8 cellular contexts compared by ENCODE assay signal in the genomic region with DNA sequence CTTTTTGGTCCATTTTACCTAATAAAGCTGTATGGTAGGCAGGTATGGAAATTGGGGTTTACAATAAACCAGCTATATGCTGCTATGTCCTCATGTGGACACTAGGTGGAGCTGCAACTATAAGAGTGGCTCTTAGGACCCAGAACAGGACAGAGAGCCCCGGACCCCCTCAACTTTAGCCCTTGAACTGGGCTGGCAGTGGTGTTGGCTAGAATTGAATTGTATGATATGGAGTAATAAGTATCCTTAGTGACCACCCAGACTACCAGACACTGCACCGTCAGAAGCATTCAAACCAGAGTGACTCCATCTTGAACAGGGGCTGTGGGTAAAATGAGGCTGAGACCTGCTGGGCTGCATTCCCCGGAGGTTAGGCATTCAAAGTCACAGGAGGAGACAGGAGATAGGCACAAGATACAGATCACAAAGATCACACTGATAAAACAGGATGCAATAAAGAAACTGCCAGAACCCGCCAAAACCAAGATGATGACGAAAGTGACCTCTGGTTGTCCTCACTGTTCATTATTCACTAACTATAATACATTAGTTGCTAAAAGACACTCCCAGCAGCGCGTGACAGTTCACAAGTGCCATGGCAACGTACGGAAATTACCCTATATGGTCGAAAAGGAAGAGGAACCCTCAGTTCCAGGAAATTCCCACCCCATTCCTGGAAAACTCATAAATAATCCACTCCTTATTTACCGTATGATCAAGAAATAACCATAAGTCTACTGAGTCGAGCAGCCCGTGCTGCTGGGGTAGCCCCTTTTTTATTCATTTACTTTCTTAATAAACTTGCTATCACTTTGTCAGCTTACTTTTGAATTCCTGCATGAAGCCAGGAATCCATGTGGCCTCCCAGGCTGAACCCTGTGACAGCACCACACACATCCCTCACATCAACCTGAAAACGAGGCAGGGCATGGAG.
DNase-seq lines count a peak whose midpoint lies in the region; ATAC-seq and TF ChIP-seq lines count a peak whose summit lies in the region.

No MANE protein-coding gene starts in this region.

- H3K4me3 Mint-ChIP-seq in naive B cell: peak overlapping the region in 4 of 8 donors; percentile 15 to 71 (median 42)

- H3K9me3 ChIP-seq in OCI-LY1 (ENCODE audit: low read length) (no peaks in the 10 kb centered on the region), esophagus squamous epithelium (no peaks in the 10 kb centered on the region)

- peaks cover 22 to 26% (median 23%) of the 10 kb centered on the region in 3 donors for H3K4me1 Mint-ChIP-seq in naive B cell

- H2AFZ ChIP-seq in OCI-LY1 (ENCODE audit: low read length): no peak overlapping the region

- H3K27me3 Mint-ChIP-seq in naive B cell: peaks cover 6 to 31% (median 30%) of the 10 kb centered on the region in 3 donors

- intact Hi-C loops in esophagus squamous epithelium (cut with DNase I): loop anchor here (5.0 kb wide), 2 partner anchors 44 to 239 kb away; no protein-coding TSS in a partner anchor

- H3K4me1 ChIP-seq in OCI-LY1 (ENCODE audit: insufficient read depth, low read length, severe bottlenecking): peaks cover 14% of the 10 kb centered on the region
- peaks cover 8 to 22% (median 10%) of the 10 kb centered on the region in 3 donors for H3K4me1 ChIP-seq in esophagus squamous epithelium

- H3K9me2 ChIP-seq in OCI-LY1 (ENCODE audit: low read depth, low read length): no peaks in the 10 kb centered on the region

- peak overlapping the region; percentile 8; the same call in 1 of the 2 replicates for H3K4me2 ChIP-seq in OCI-LY1 (ENCODE audit: low read length)

- 6 to 10% methylated on average over 14 of the region's 14 CpGs for WGBS in esophagus squamous epithelium, 2 donors

- H3K4me3 ChIP-seq in OCI-LY1 (ENCODE audit: low read depth, low read length, poor library complexity, severe bottlenecking): no peak overlapping the region
- H3K4me3 ChIP-seq in esophagus squamous epithelium: peak overlapping the region in 1 of 4 donors; percentile 12

- H3F3A ChIP-seq in OCI-LY1 (ENCODE audit: insufficient read depth, low read length): no peaks in the 10 kb centered on the region

- H3K36me3 Mint-ChIP-seq in naive B cell: peaks cover under 1 to 7% of the 10 kb centered on the region in 2 donors

- no peaks in the 10 kb centered on the region for H4K20me1 ChIP-seq in OCI-LY1 (ENCODE audit: insufficient read depth, low read length)

- peak in 1 of 4 donors; percentile 5 for TF ChIP-seq POLR2A in esophagus squamous epithelium (IDR thresholded peaks at IDR 0.05)

- H3K27ac ChIP-seq in OCI-LY1 (ENCODE audit: low read depth, low read length, poor library complexity, severe bottlenecking): no peak overlapping the region
- H3K27ac ChIP-seq in esophagus squamous epithelium: peak overlapping the region in 3 of 4 donors; percentile 61 to 71 (median 70)
- no peak overlapping the region for H3K27ac ChIP-seq in substantia nigra (ENCODE audit: low read depth, low read length, poor library complexity, severe bottlenecking)

- no peak overlapping the region for H3K9ac ChIP-seq in OCI-LY1 (ENCODE audit: low read length)

- H3K36me3 ChIP-seq in OCI-LY1 (ENCODE audit: insufficient read depth, low read length) (no peaks in the 10 kb centered on the region; the same call in 1 of the 2 replicates), esophagus squamous epithelium (peaks cover 0 to 16% (median 0%) of the 10 kb centered on the region in 3 donors)

- no peaks in the 10 kb centered on the region for H3K9me3 Mint-ChIP-seq in naive B cell

- H3K79me2 ChIP-seq in OCI-LY1 (ENCODE audit: insufficient read depth, low read length): no peaks in the 10 kb centered on the region

- ATAC-seq in GM18517 (IDR thresholded peaks at IDR 0.05; ENCODE audit: unreplicated experiment): peak; percentile 67
- peak; percentile 44 for ATAC-seq in HG03521 (IDR thresholded peaks at IDR 0.05; ENCODE audit: unreplicated experiment)
- ATAC-seq in naive B cell (ENCODE audit: low read depth in 2 of 2): peak; percentile 76 to 85

- H3K27ac Mint-ChIP-seq in naive B cell: peak overlapping the region in 2 of 6 donors; percentile 8 to 74

- TF ChIP-seq CTCF in OCI-LY1 (IDR thresholded peaks at IDR 0.05; ENCODE audit: low read length) (peak; percentile 89), esophagus squamous epithelium (IDR thresholded peaks at IDR 0.05) (peak; percentile 67 to 92 (median 90))

- DNase-seq in AG08396 (ENCODE audit: low spot score) (peak; percentile 79), activated T-cell treated with anti-CD3 and anti-CD28 coated beads for 4 hours (peak; percentile 53), esophagus squamous epithelium (lab: John Stamatoyannopoulos, UW) (peak; percentile 19), naive B cell (peak; percentile 62), substantia nigra (lab: John Stamatoyannopoulos, UW) (peak in 29 of 49 donors; percentile 6 to 72 (median 27))

- H3K27me3 ChIP-seq in OCI-LY1 (ENCODE audit: insufficient read depth, low read length) (no peaks in the 10 kb centered on the region; the same call in 1 of the 2 replicates), esophagus squamous epithelium (no peaks in the 10 kb centered on the region)

Comparison
In these comparisons a context has a peak if more than half of its experiments do, and no peak if none do; other contexts are left out.
1. DNase-seq: peak in every context shown above with its lines; median percentile 79 in AG08396; 62 in naive B cell; 53 in activated T-cell treated with anti-CD3 and anti-CD28 coated beads for 4 hours; 27 in substantia nigra; 19 in esophagus squamous epithelium.
2. H3K27ac ChIP-seq: peak in esophagus squamous epithelium (3 of 4); none in OCI-LY1 (single experiment) and substantia nigra (single experiment).
3. Peak in every context shown above with its lines, with median percentiles within 50 percentile points of each other: ATAC-seq.